In genomic region chr2:38685116-38685735, GRCh38 we compare ENCODE assay signal across 1 cellular context.
A peak's percentile ranks its signal among the peaks of the same experiment; 100 is the strongest.
TF ChIP-seq lines count a peak whose summit lies in the region.

No MANE protein-coding gene starts in this region.

TF ChIP-seq in HepG2, 621 proteins besides CTCF, POLR2A, EP300 and RAD21 (continued from another document and continues in another):
- TF ChIP-seq PRDM10 (CRISPR knock-in tag; IDR thresholded peaks at IDR 0.05; ENCODE audit: low read depth) (no peak), ATF6 (CRISPR knock-in tag; conservative IDR thresholded peaks at IDR 0.05) (no peak), RXRB (CRISPR knock-in tag; IDR thresholded peaks at IDR 0.05; ENCODE audit: borderline replicate concordance) (peak; percentile 52), REXO4 (CRISPR knock-in tag; IDR thresholded peaks at IDR 0.05; ENCODE audit: borderline replicate concordance) (no peak), RBM22 (optimal IDR thresholded peaks at IDR 0.05; ENCODE audit: low read length) (no peak), ZHX2 (IDR thresholded peaks at IDR 0.05; ENCODE audit: low read depth) (no peak), ZHX2 (CRISPR knock-in tag; IDR thresholded peaks at IDR 0.05; ENCODE audit: borderline replicate concordance) (no peak), ZFP36L1 (CRISPR knock-in tag; IDR thresholded peaks at IDR 0.05) (no peak), ZNF7 (CRISPR knock-in tag; IDR thresholded peaks at IDR 0.05) (no peak), ZBTB4 (CRISPR knock-in tag; IDR thresholded peaks at IDR 0.05; ENCODE audit: borderline replicate concordance) (peak; percentile 18; the same call in 1 of the 2 replicates), ZNF160 (CRISPR knock-in tag; IDR thresholded peaks at IDR 0.05) (no peak), ZFP37 (CRISPR knock-in tag; IDR thresholded peaks at IDR 0.05; ENCODE audit: borderline replicate concordance) (no peak), ZNF317 (CRISPR knock-in tag; IDR thresholded peaks at IDR 0.05) (no peak), FUBP1 (CRISPR knock-in tag; IDR thresholded peaks at IDR 0.05; ENCODE audit: borderline replicate concordance) (no peak), ZBTB43 (CRISPR knock-in tag; conservative IDR thresholded peaks at IDR 0.05) (no peak), HBP1 (CRISPR knock-in tag; IDR thresholded peaks at IDR 0.05; ENCODE audit: low read depth) (no peak; the same call in 1 of the 2 replicates), ZFP36L2 (CRISPR knock-in tag; IDR thresholded peaks at IDR 0.05) (no peak), ZBTB1 (CRISPR knock-in tag; IDR thresholded peaks at IDR 0.05; ENCODE audit: borderline replicate concordance) (no peak), ZNF224 (CRISPR knock-in tag; IDR thresholded peaks at IDR 0.05) (no peak), ZFY (CRISPR knock-in tag; IDR thresholded peaks at IDR 0.05) (peak; percentile 32; the same call in 1 of the 2 replicates), GTF3A (CRISPR knock-in tag; conservative IDR thresholded peaks at IDR 0.05) (no peak), TBX2 (CRISPR knock-in tag; IDR thresholded peaks at IDR 0.05; ENCODE audit: borderline replicate concordance) (peak; percentile 74; the same call in 1 of the 2 replicates), ARID5B (CRISPR knock-in tag; IDR thresholded peaks at IDR 0.05) (peak; percentile 82), ZNF724P (CRISPR knock-in tag; IDR thresholded peaks at IDR 0.05; ENCODE audit: borderline replicate concordance) (no peak), TIGD3 (CRISPR knock-in tag; IDR thresholded peaks at IDR 0.05; ENCODE audit: borderline replicate concordance) (no peak), FIP1L1 (IDR thresholded peaks at IDR 0.05; ENCODE audit: borderline replicate concordance, insufficient read depth, low read depth, low read length) (no peak), PCBP1 (IDR thresholded peaks at IDR 0.05; ENCODE audit: borderline replicate concordance, low read depth, low read length) (no peak)
